ENCODE assay signal across 18 cellular contexts in the genomic region with DNA sequence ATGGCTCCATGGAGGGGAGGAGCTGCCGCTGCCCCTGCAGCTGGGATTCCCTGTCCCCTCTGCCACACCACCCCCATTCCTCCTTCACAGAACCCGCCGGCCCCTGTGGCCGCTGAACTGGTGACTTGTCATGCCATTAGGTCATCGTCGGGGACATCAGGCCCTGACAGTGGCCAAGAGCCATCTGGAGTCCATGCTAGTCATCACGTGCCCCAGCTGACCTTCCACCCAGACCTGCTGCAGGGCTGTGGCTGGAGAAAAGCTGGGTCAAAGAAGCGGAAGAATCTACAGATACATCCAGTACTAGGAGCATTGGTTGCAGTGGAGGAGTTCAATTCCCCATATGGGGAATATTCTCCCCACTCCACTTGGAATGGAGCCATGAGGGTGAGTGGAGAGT.
DNase-seq lines count a peak whose midpoint lies in the region; ATAC-seq, FAIRE-seq and TF ChIP-seq lines count a peak whose summit lies in the region.
"Had no signal": no experiment of that assay in that cellular context is flagged by ENCODE, and none has a peak within 500 bp of the region (broad histone marks: within the 10 kb centered on the region; RNA-seq: fewer than 3 reads in every experiment).

No MANE protein-coding gene starts in this region.

- FAIRE-seq in K562 (lab: Jason Lieb, UNC): no peak
- FAIRE-seq: A549, D721Med, GM12892, GM19239 had no signal

- no peak overlapping the region for H2BK12ac ChIP-seq in trophoblast cell (ENCODE audit: low read length)

- H2BK5ac ChIP-seq in trophoblast cell (ENCODE audit: low read depth, low read length, poor library complexity): no peak overlapping the region

- H3K79me1 ChIP-seq in trophoblast cell (ENCODE audit: low read length): no peaks in the 10 kb centered on the region

- WGBS in K562 (ENCODE audit: insufficient coverage, low coverage, missing lambda C conversion rate): 0% methylated on average over 8 of the region's 8 CpGs
- 43% methylated on average over 3 of the region's 8 CpGs for WGBS in right lobe of liver (ENCODE audit: insufficient coverage, low coverage, low lambda C conversion rate, missing lambda C conversion rate)
- no CpG with 5 or more reads among the region's 8 CpGs for WGBS in trophoblast cell (ENCODE audit: extremely low coverage, insufficient coverage, insufficient read length)

- TF ChIP-seq CTCF in K562 (IDR thresholded peaks at IDR 0.05 in 2 of 3, conservative IDR thresholded peaks at IDR 0.05 in 1 of 3; ENCODE audit: insufficient read depth in 2 of 3, low read depth in 1 of 3, low read length in 3 of 3): no peak
- TF ChIP-seq CTCF in right lobe of liver (IDR thresholded peaks at IDR 0.05): no peak

- H3K27me3 ChIP-seq in K562 (ENCODE audit: control insufficient read depth in 2 of 2, insufficient read depth in 2 of 2, low read length in 2 of 2): peaks cover 0 to 20% of the 10 kb centered on the region in 2 experiments; a peak in 2 of 5 replicates
- H3K27me3 ChIP-seq in right lobe of liver: no peaks in the 10 kb centered on the region
- H3K27me3 ChIP-seq in trophoblast cell (ENCODE audit: insufficient read depth, low read length): no peaks in the 10 kb centered on the region
- H3K27me3 ChIP-seq: BE2C had no signal

- intact Hi-C loops in K562 (cut with micrococcal nuclease) (no loop called here), right lobe of liver (cut with DNase I) (no loop called here)

- H2AFZ ChIP-seq in K562 (ENCODE audit: low read depth, low read length): no peak overlapping the region
- H2AFZ ChIP-seq in trophoblast cell (ENCODE audit: insufficient read depth, low read length, poor library complexity): no peak overlapping the region

- H3K36me3 ChIP-seq in K562 (ENCODE audit: control insufficient read depth, insufficient read depth, low read length) (no peaks in the 10 kb centered on the region), right lobe of liver (no peaks in the 10 kb centered on the region), trophoblast cell (ENCODE audit: control insufficient read depth in 1 of 2, insufficient read depth in 2 of 2, low read length in 2 of 2) (no peaks in the 10 kb centered on the region)
- H3K36me3 ChIP-seq: BE2C, HAP-1 had no signal

- no peak overlapping the region for H3K23ac ChIP-seq in trophoblast cell (ENCODE audit: low read length)

- no peak for TF ChIP-seq EP300 in K562 (IDR thresholded peaks at IDR 0.05; ENCODE audit: low read length)

- no peak overlapping the region for H4K12ac ChIP-seq in trophoblast cell (ENCODE audit: low read depth, low read length)

- POLR2A ChIA-PET in K562 (lab: Yijun Ruan, JAX): interaction anchor here (1.1 kb wide), 1 partner anchor 606 kb away, joined by 4 read pairs; no protein-coding TSS in a partner anchor

- no peak overlapping the region for H3K9ac ChIP-seq in K562 (ENCODE audit: insufficient read depth in 1 of 2, low read depth in 2 of 2, low read length in 2 of 2)
- no peak overlapping the region for H3K9ac ChIP-seq in trophoblast cell (ENCODE audit: low read length)

- H3K9me1 ChIP-seq in K562 (ENCODE audit: control insufficient read depth, insufficient read depth, low read length): no peaks in the 10 kb centered on the region

- no peak overlapping the region for H4K91ac ChIP-seq in trophoblast cell (ENCODE audit: low read depth, low read length)

- BruUV-seq in K562 (replicated peaks; lab: Mats Ljungman, UMichigan): no TSS peak

- H3K4ac ChIP-seq in trophoblast cell (ENCODE audit: low read depth, low read length): no peak overlapping the region

- no peak overlapping the region for H3K18ac ChIP-seq in trophoblast cell (ENCODE audit: low read length)

- no peak overlapping the region for H2BK120ac ChIP-seq in trophoblast cell (ENCODE audit: insufficient read depth, low read length, poor library complexity)

- ATAC-seq in K562 (peak; percentile 51), right lobe of liver (peak; percentile 85 to 97 (median 90))
- ATAC-seq: A549 had no signal

- no peak overlapping the region for H2AK5ac ChIP-seq in trophoblast cell (ENCODE audit: low read length)

- no peak for TF ChIP-seq POLR2A in K562 (conservative IDR thresholded peaks at IDR 0.05)
- no peak for TF ChIP-seq POLR2A in right lobe of liver (IDR thresholded peaks at IDR 0.05)

- H3K14ac ChIP-seq in trophoblast cell (ENCODE audit: low read length): no peak overlapping the region

- H3K4me1 ChIP-seq in K562 (replicated peaks in 1 of 2; ENCODE audit: control insufficient read depth in 2 of 2, insufficient read depth in 2 of 2, low read length in 2 of 2): no peaks in the 10 kb centered on the region
- peaks cover 0 to 17% (median 6%) of the 10 kb centered on the region in 4 donors for H3K4me1 ChIP-seq in right lobe of liver
- H3K4me1 ChIP-seq in trophoblast cell (ENCODE audit: control insufficient read depth in 1 of 2, insufficient read depth in 2 of 2, low read length in 2 of 2): no peaks in the 10 kb centered on the region
- H3K4me1 ChIP-seq: A549, BE2C, HAP-1 had no signal

- H4K20me1 ChIP-seq in K562 (replicated peaks; ENCODE audit: control insufficient read depth, insufficient read depth, low read length): no peaks in the 10 kb centered on the region

- no peaks in the 10 kb centered on the region for H3K9me3 ChIP-seq in K562 (replicated peaks; ENCODE audit: control insufficient read depth, insufficient read depth, low read depth, low read length)
- H3K9me3 ChIP-seq in right lobe of liver: no peaks in the 10 kb centered on the region
- peaks cover 3% of the 10 kb centered on the region for H3K9me3 ChIP-seq in trophoblast cell (ENCODE audit: insufficient read depth, low read depth, low read length)
- H3K9me3 ChIP-seq: A549, BE2C, HAP-1 had no signal

- H3K79me2 ChIP-seq in K562 (ENCODE audit: control insufficient read depth, insufficient read depth, low read length) (no peaks in the 10 kb centered on the region), trophoblast cell (ENCODE audit: control insufficient read depth, insufficient read depth, low read length, poor library complexity) (no peaks in the 10 kb centered on the region)

- H3K27ac ChIP-seq in K562 (ENCODE audit: extremely low read depth, low read depth, low read length) (no peak overlapping the region), right lobe of liver (no peak overlapping the region), trophoblast cell (ENCODE audit: low read depth, low read length) (no peak overlapping the region)
- H3K27ac ChIP-seq: A549, C4-2B had no signal

- TF ChIP-seq RAD21 in K562 (CRISPR knock-in tag; conservative IDR thresholded peaks at IDR 0.05 in 1 of 2, IDR thresholded peaks at IDR 0.05 in 1 of 2): no peak

- DNase-seq in RPMI7951 (ENCODE audit: low read depth): peak; percentile 80
- peak in 1 of 4 experiments; percentile 10 for DNase-seq in K562 (ENCODE audit: extremely low read depth in 1 of 4, low spot score in 3 of 4)
- peak; percentile 82 to 90 (median 86) for DNase-seq in right lobe of liver
- DNase-seq in trophoblast cell: peak; percentile 51 to 56
- no peak for DNase-seq in activated CD4-positive, alpha-beta T cell treated with anti-CD3 and anti-CD28 coated beads for 1 hour
- DNase-seq in DMS114 treated with DMSO at 0.1 percent for 48 hours (lab: John Stamatoyannopoulos, UW; ENCODE audit: unreplicated experiment): no peak
- DNase-seq: BE2C; CD4-positive, alpha-beta memory T cell; COR-L47; DND-41; GDM1; GOT3 had no signal

- CTCF ChIA-PET in K562 (lab: Yijun Ruan, JAX; ENCODE audit: low intra/inter-chr PET ratio): no interaction called here

- no peak overlapping the region for H4K8ac ChIP-seq in trophoblast cell (ENCODE audit: low read depth, low read length)

- no peak overlapping the region for H3K4me2 ChIP-seq in K562 (ENCODE audit: insufficient read depth, low read length)
- H3K4me2 ChIP-seq in trophoblast cell (ENCODE audit: low read length): no peak overlapping the region
- H3K4me2 ChIP-seq: A549 had no signal

- H3K4me3 ChIP-seq in K562: no peak overlapping the region
- no peak overlapping the region for H3K4me3 ChIP-seq in right lobe of liver
- H3K4me3 ChIP-seq in trophoblast cell (ENCODE audit: low read depth, low read length): no peak overlapping the region
- H3K4me3 ChIP-seq: A549, HAP-1 had no signal

- in situ Hi-C loops in K562 (cut with MboI): no loop called here

TF ChIP-seq in K562, 482 proteins besides CTCF, POLR2A, EP300 and RAD21 (continues in another document):
- TF ChIP-seq RBM22 (IDR thresholded peaks at IDR 0.05; ENCODE audit: low read depth, low read length, poor library complexity, severe bottlenecking): no peak
- TF ChIP-seq PRMT5 (CRISPR knock-in tag; IDR thresholded peaks at IDR 0.05): no peak
- no peak for TF ChIP-seq NR2C1 (IDR thresholded peaks at IDR 0.05)
- peak; percentile 49; the same call in 1 of the 2 replicates for TF ChIP-seq NR2C1 (tag; IDR thresholded peaks at IDR 0.05)
- no peak for TF ChIP-seq BMI1 (IDR thresholded peaks at IDR 0.05; ENCODE audit: low read length)
- TF ChIP-seq BCL6 (CRISPR knock-in tag; IDR thresholded peaks at IDR 0.05): no peak
- TF ChIP-seq MIER1 (IDR thresholded peaks at IDR 0.05; ENCODE audit: low read depth): no peak
- TF ChIP-seq NR2C2 (CRISPR knock-in tag; IDR thresholded peaks at IDR 0.05): no peak
- TF ChIP-seq NR2C2 (tag; IDR thresholded peaks at IDR 0.05): peak; percentile 69
- TF ChIP-seq, protein P1, sequence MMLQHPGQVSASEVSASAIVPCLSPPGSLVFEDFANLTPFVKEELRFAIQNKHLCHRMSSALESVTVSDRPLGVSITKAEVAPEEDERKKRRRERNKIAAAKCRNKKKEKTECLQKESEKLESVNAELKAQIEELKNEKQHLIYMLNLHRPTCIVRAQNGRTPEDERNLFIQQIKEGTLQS (IDR thresholded peaks at IDR 0.05): peak; percentile 27; the same call in 1 of the 2 replicates
- TF ChIP-seq, protein P1 (CRISPR knock-in tag; conservative IDR thresholded peaks at IDR 0.05): no peak
- TF ChIP-seq RBM14 (IDR thresholded peaks at IDR 0.05; ENCODE audit: borderline replicate concordance, insufficient read depth, low read depth, low read length): no peak
- no peak for TF ChIP-seq ZNF830 (CRISPR knock-in tag; IDR thresholded peaks at IDR 0.05)

Comparison
In these comparisons a context has a peak if more than half of its experiments do, and no peak if none do; other contexts are left out.
1. DNase-seq: peak in RPMI7951 (single experiment), right lobe of liver (3 of 3) and trophoblast cell (2 of 2); none in activated CD4-positive, alpha-beta T cell treated with anti-CD3 and anti-CD28 coated beads for 1 hour (single experiment) and DMS114 treated with DMSO at 0.1 percent for 48 hours (single experiment).